Comparison of ENCODE assay signal across 1 cellular context in the genomic region with DNA sequence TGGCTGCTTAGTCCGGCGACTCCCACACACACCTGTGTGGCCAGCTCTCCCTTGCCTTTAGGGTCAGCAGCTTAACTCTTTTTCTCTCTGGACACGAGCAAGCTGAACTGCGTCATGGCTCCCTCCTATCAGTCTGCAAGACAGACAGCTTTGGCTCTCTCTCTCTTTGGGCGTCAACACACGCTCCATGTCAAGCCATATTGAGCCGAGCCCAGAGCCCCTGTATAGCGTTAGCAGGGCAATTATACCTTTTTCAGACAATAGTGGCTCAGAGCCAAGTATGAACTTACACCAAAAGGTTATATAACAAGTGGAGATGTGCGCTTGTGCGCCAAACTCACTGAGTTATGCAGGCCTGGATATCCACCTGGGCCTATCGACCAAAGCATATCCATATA.
TF ChIP-seq lines count a peak whose summit lies in the region.

No MANE protein-coding gene starts in this region.

TF ChIP-seq in HepG2, 621 proteins besides CTCF, POLR2A, EP300 and RAD21 (continued from another document and continues in another):
- TF ChIP-seq, protein P1, sequence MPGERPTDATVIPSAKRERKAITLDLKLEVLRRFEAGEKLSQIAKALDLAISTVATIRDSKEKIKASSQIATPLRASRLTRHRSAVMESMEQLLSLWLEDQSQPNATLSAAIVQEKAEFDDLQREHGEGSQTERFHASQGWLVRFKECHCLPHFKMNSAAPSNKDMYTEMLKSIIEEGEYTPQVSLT (CRISPR knock-in tag; IDR thresholded peaks at IDR 0.05; ENCODE audit: borderline replicate concordance, low read depth): no peak
- no peak for TF ChIP-seq HNRNPLL (IDR thresholded peaks at IDR 0.05; ENCODE audit: low read depth, low read length, poor library complexity, severe bottlenecking)
- TF ChIP-seq, protein P2, sequence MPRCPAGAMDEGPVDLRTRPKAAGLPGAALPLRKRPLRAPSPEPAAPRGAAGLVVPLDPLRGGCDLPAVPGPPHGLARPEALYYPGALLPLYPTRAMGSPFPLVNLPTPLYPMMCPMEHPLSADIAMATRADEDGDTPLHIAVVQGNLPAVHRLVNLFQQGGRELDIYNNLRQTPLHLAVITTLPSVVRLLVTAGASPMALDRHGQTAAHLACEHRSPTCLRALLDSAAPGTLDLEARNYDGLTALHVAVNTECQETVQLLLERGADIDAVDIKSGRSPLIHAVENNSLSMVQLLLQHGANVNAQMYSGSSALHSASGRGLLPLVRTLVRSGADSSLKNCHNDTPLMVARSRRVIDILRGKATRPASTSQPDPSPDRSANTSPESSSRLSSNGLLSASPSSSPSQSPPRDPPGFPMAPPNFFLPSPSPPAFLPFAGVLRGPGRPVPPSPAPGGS (CRISPR knock-in tag; IDR thresholded peaks at IDR 0.05): no peak
- TF ChIP-seq HOXA7 (CRISPR knock-in tag; IDR thresholded peaks at IDR 0.05): no peak
- no peak for TF ChIP-seq ZNF660 (CRISPR knock-in tag; IDR thresholded peaks at IDR 0.05; ENCODE audit: borderline replicate concordance, low read depth)
- TF ChIP-seq SP4 (CRISPR knock-in tag; IDR thresholded peaks at IDR 0.05): no peak
- TF ChIP-seq IRF2 (CRISPR knock-in tag; IDR thresholded peaks at IDR 0.05): no peak
- TF ChIP-seq PHF21A (CRISPR knock-in tag; IDR thresholded peaks at IDR 0.05): no peak
- peak; percentile 56 for TF ChIP-seq ZNF781 (CRISPR knock-in tag; IDR thresholded peaks at IDR 0.05; ENCODE audit: borderline replicate concordance, not compliant biosample characterization)
- TF ChIP-seq KDM5B (CRISPR knock-in tag; IDR thresholded peaks at IDR 0.05; ENCODE audit: borderline replicate concordance): no peak
- TF ChIP-seq SSRP1 (CRISPR knock-in tag; IDR thresholded peaks at IDR 0.05): no peak
- TF ChIP-seq MXD1 (CRISPR knock-in tag; IDR thresholded peaks at IDR 0.05): no peak
- no peak for TF ChIP-seq RBM22 (optimal IDR thresholded peaks at IDR 0.05; ENCODE audit: low read length)
- TF ChIP-seq ZBTB4 (CRISPR knock-in tag; IDR thresholded peaks at IDR 0.05; ENCODE audit: borderline replicate concordance): no peak
- no peak for TF ChIP-seq SYNCRIP (IDR thresholded peaks at IDR 0.05; ENCODE audit: insufficient read depth, low read depth, low read length)
- no peak for TF ChIP-seq ZNF136 (CRISPR knock-in tag; IDR thresholded peaks at IDR 0.05; ENCODE audit: low read depth)
- TF ChIP-seq HIVEP1 (CRISPR knock-in tag; IDR thresholded peaks at IDR 0.05): no peak
- no peak for TF ChIP-seq AHR (CRISPR knock-in tag; IDR thresholded peaks at IDR 0.05)
- no peak for TF ChIP-seq POGZ (CRISPR knock-in tag; IDR thresholded peaks at IDR 0.05)
- no peak for TF ChIP-seq HNRNPH1 (optimal IDR thresholded peaks at IDR 0.05; ENCODE audit: low read depth, low read length)
- TF ChIP-seq DMAP1 (CRISPR knock-in tag; IDR thresholded peaks at IDR 0.05): no peak; the same call in 1 of the 2 replicates
- TF ChIP-seq ZNF282 (IDR thresholded peaks at IDR 0.05; ENCODE audit: partially characterized antibody): no peak
- TF ChIP-seq THAP7 (CRISPR knock-in tag; IDR thresholded peaks at IDR 0.05): no peak
- no peak for TF ChIP-seq ZNF75D (CRISPR knock-in tag; IDR thresholded peaks at IDR 0.05; ENCODE audit: borderline replicate concordance)
- no peak for TF ChIP-seq PRDM4 (CRISPR knock-in tag; IDR thresholded peaks at IDR 0.05; ENCODE audit: borderline replicate concordance)
- TF ChIP-seq, protein P3, sequence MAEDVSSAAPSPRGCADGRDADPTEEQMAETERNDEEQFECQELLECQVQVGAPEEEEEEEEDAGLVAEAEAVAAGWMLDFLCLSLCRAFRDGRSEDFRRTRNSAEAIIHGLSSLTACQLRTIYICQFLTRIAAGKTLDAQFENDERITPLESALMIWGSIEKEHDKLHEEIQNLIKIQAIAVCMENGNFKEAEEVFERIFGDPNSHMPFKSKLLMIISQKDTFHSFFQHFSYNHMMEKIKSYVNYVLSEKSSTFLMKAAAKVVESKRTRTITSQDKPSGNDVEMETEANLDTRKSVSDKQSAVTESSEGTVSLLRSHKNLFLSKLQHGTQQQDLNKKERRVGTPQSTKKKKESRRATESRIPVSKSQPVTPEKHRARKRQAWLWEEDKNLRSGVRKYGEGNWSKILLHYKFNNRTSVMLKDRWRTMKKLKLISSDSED (CRISPR knock-in tag; IDR thresholded peaks at IDR 0.05): no peak
- TF ChIP-seq ATM (IDR thresholded peaks at IDR 0.05; ENCODE audit: borderline replicate concordance): no peak; the same call in 1 of the 2 replicates
- TF ChIP-seq ZNF563 (CRISPR knock-in tag; IDR thresholded peaks at IDR 0.05): no peak
- no peak for TF ChIP-seq ZNF615 (CRISPR knock-in tag; IDR thresholded peaks at IDR 0.05; ENCODE audit: borderline replicate concordance)
- TF ChIP-seq RFX1 (IDR thresholded peaks at IDR 0.05): no peak
- no peak for TF ChIP-seq NR2C2 (CRISPR knock-in tag; IDR thresholded peaks at IDR 0.05; ENCODE audit: borderline replicate concordance)
- no peak for TF ChIP-seq NR1H2 (CRISPR knock-in tag; IDR thresholded peaks at IDR 0.05; ENCODE audit: borderline replicate concordance, low read depth)
- TF ChIP-seq ETV6 (CRISPR knock-in tag; conservative IDR thresholded peaks at IDR 0.05): no peak
- no peak for TF ChIP-seq SNAPC4 (CRISPR knock-in tag; IDR thresholded peaks at IDR 0.05)
- TF ChIP-seq ZNF720 (CRISPR knock-in tag; IDR thresholded peaks at IDR 0.05): 0 out of 2 replicates have a peak, but pooled peaks have one; percentile 32
- TF ChIP-seq TAF15 (IDR thresholded peaks at IDR 0.05; ENCODE audit: low read depth, low read length, poor library complexity, severe bottlenecking): no peak
- TF ChIP-seq SAP130 (CRISPR knock-in tag; IDR thresholded peaks at IDR 0.05; ENCODE audit: low read depth): peak; percentile 52
- TF ChIP-seq, protein P4, sequence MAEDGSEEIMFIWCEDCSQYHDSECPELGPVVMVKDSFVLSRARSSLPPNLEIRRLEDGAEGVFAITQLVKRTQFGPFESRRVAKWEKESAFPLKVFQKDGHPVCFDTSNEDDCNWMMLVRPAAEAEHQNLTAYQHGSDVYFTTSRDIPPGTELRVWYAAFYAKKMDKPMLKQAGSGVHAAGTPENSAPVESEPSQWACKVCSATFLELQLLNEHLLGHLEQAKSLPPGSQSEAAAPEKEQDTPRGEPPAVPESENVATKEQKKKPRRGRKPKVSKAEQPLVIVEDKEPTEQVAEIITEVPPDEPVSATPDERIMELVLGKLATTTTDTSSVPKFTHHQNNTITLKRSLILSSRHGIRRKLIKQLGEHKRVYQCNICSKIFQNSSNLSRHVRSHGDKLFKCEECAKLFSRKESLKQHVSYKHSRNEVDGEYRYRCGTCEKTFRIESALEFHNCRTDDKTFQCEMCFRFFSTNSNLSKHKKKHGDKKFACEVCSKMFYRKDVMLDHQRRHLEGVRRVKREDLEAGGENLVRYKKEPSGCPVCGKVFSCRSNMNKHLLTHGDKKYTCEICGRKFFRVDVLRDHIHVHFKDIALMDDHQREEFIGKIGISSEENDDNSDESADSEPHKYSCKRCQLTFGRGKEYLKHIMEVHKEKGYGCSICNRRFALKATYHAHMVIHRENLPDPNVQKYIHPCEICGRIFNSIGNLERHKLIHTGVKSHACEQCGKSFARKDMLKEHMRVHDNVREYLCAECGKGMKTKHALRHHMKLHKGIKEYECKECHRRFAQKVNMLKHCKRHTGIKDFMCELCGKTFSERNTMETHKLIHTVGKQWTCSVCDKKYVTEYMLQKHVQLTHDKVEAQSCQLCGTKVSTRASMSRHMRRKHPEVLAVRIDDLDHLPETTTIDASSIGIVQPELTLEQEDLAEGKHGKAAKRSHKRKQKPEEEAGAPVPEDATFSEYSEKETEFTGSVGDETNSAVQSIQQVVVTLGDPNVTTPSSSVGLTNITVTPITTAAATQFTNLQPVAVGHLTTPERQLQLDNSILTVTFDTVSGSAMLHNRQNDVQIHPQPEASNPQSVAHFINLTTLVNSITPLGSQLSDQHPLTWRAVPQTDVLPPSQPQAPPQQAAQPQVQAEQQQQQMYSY (CRISPR knock-in tag; IDR thresholded peaks at IDR 0.05): no peak
- no peak for TF ChIP-seq ZNF18 (CRISPR knock-in tag; IDR thresholded peaks at IDR 0.05; ENCODE audit: insufficient replicate concordance)
